ENCODE assay signal across 1 cellular context in the genomic region with DNA sequence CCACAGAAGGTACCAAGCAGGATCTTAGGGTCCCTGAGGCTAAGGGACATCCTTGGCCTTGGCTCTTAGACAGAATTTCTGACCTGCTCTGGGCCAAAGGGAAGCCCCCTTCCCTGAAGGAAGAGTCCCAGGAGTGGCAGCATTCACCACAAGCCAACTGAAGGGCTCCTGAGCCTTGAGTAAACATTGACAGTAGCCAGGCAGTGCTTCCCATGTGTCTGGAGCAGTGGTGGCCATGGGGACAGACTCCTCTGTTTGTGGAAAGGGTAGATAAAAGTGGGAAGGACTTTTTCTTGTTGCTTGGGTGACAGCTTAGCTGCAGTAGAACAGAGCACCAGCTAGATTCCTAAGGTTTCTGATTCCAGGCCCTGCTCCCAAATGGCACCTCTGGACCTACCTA.
TF ChIP-seq lines count a peak whose summit lies in the region.

No MANE protein-coding gene starts in this region.

TF ChIP-seq in HEK293, 187 proteins besides CTCF, POLR2A, EP300 and RAD21 (continued from another document):
- TF ChIP-seq, protein P1, sequence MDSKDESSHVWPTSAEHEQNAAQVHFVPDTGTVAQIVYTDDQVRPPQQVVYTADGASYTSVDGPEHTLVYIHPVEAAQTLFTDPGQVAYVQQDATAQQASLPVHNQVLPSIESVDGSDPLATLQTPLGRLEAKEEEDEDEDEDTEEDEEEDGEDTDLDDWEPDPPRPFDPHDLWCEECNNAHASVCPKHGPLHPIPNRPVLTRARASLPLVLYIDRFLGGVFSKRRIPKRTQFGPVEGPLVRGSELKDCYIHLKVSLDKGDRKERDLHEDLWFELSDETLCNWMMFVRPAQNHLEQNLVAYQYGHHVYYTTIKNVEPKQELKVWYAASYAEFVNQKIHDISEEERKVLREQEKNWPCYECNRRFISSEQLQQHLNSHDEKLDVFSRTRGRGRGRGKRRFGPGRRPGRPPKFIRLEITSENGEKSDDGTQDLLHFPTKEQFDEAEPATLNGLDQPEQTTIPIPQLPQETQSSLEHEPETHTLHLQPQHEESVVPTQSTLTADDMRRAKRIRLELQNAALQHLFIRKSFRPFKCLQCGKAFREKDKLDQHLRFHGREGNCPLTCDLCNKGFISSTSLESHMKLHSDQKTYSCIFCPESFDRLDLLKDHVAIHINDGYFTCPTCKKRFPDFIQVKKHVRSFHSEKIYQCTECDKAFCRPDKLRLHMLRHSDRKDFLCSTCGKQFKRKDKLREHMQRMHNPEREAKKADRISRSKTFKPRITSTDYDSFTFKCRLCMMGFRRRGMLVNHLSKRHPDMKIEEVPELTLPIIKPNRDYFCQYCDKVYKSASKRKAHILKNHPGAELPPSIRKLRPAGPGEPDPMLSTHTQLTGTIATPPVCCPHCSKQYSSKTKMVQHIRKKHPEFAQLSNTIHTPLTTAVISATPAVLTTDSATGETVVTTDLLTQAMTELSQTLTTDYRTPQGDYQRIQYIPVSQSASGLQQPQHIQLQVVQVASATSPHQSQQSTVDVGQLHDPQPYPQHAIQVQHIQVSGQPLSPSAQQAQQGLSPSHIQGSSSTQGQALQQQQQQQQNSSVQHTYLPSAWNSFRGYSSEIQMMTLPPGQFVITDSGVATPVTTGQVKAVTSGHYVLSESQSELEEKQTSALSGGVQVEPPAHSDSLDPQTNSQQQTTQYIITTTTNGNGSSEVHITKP (tag by site-specific recombination; IDR thresholded peaks at IDR 0.05): no peak
- TF ChIP-seq ZNF629 (tag by site-specific recombination; IDR thresholded peaks at IDR 0.05) (no peak), KLF9 (tag by site-specific recombination; IDR thresholded peaks at IDR 0.05; ENCODE audit: low read depth) (no peak), ZNF560 (tag by site-specific recombination; IDR thresholded peaks at IDR 0.05; ENCODE audit: borderline replicate concordance) (no peak), ZNF292 (tag by site-specific recombination; IDR thresholded peaks at IDR 0.05; ENCODE audit: borderline replicate concordance, low read depth) (no peak)
